In the genomic region with DNA sequence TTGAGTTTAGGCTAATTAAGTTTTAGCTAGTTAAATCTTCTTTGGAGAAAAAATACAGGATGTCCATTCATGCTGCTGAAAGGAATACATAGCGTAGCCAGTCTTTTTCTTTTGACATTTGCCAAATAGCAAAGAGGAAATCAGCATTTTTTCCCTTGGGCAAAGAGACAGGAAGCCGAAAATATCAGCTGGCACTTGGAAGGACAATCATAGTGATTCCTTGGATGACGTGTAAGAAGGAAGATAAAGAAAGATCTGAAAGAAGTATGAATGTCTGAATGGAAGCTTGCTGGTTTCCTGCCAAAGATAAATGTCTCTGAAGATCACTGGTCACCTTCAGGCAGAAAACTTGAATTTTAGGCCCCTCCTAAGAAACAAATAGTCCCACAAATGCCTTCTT, we compare ENCODE assay signal across 25 cellular contexts. TPM values are rescaled to one million over a fixed set of nuclear protein-coding genes. Genes with fewer than 3 reads are reported as not detected.
A peak's percentile ranks its signal among the peaks of the same experiment; 100 is the strongest.
DNase-seq lines count a peak whose midpoint lies in the region; ATAC-seq, FAIRE-seq and TF ChIP-seq lines count a peak whose summit lies in the region.
"Had no signal": no experiment of that assay in that cellular context is flagged by ENCODE, and none has a peak within 500 bp of the region (broad histone marks: within the 10 kb centered on the region; RNA-seq: fewer than 3 reads in every experiment).

No MANE protein-coding gene starts in this region.

- H3K9ac ChIP-seq in MM.1S (ENCODE audit: low read length), result no peak overlapping the region
- no peak overlapping the region for H3K9ac ChIP-seq in neuronal stem cell (ENCODE audit: low read depth, low read length, poor library complexity)
- H3K9ac ChIP-seq: BLaER1 had no signal

- no peaks in the 10 kb centered on the region for H3K79me2 ChIP-seq in MM.1S (ENCODE audit: low read length)

- no peak overlapping the region for H2AK5ac ChIP-seq in neuronal stem cell (ENCODE audit: low read depth, low read length)

- no peaks in the 10 kb centered on the region for H3K27me3 ChIP-seq in right lobe of liver
- no peaks in the 10 kb centered on the region for H3K27me3 ChIP-seq in MM.1S (replicated peaks; ENCODE audit: insufficient read depth, low read length)
- no peaks in the 10 kb centered on the region for H3K27me3 ChIP-seq in neuronal stem cell (ENCODE audit: control insufficient read depth in 3 of 3, insufficient read depth in 3 of 3, low read depth in 1 of 3, low read length in 3 of 3)
- H3K27me3 ChIP-seq: BE2C had no signal

- H4K20me1 ChIP-seq in MM.1S (ENCODE audit: insufficient read depth, low read length), result no peaks in the 10 kb centered on the region

- H4K91ac ChIP-seq in neuronal stem cell (ENCODE audit: low read depth, low read length, poor library complexity), result no peak overlapping the region

- no peak overlapping the region for H3K14ac ChIP-seq in neuronal stem cell (ENCODE audit: low read length)

- H3K9me2 ChIP-seq in MM.1S (replicated peaks; ENCODE audit: insufficient read depth, low read length), result no peaks in the 10 kb centered on the region

- no peak overlapping the region for H3K4ac ChIP-seq in neuronal stem cell (ENCODE audit: low read length)

- intact Hi-C loops in right lobe of liver (cut with DNase I), result no loop called here

- H3K79me1 ChIP-seq in neuronal stem cell (ENCODE audit: low read depth, low read length), result no peaks in the 10 kb centered on the region

- H3K4me1 ChIP-seq in right lobe of liver (no peaks in the 10 kb centered on the region), MM.1S (ENCODE audit: low read length) (no peaks in the 10 kb centered on the region), neuronal stem cell (ENCODE audit: control insufficient read depth in 2 of 2, insufficient read depth in 1 of 2, low read depth in 1 of 2, low read length in 2 of 2) (no peaks in the 10 kb centered on the region)
- H3K4me1 ChIP-seq: BE2C, BLaER1, Caco-2 had no signal

- H3K27ac ChIP-seq in right lobe of liver, result no peak overlapping the region
- no peak overlapping the region for H3K27ac ChIP-seq in MM.1S (ENCODE audit: low read length)
- H3K27ac ChIP-seq in neuronal stem cell (replicated peaks; ENCODE audit: low read length), result no peak overlapping the region
- H3K27ac ChIP-seq: BLaER1 had no signal

- no peak overlapping the region for H2BK120ac ChIP-seq in neuronal stem cell (ENCODE audit: low read depth, low read length)

- no peak overlapping the region for H2AFZ ChIP-seq in MM.1S (ENCODE audit: low read length)
- H2AFZ ChIP-seq in neuronal stem cell (ENCODE audit: low read length), result no peak overlapping the region

- DNase-seq in RPMI7951 (ENCODE audit: low read depth) (peak; percentile 4), right lobe of liver (no peak), MM.1S (no peak), neuronal stem cell (ENCODE audit: low spot score) (no peak)
- DNase-seq: 8988T; ACHN; BE2C; C1 segment of cervical spinal cord; Caco-2; Calu3; CD4-positive, alpha-beta memory T cell; CD4-positive, CD25-positive, alpha-beta regulatory T cell; CD8-positive, alpha-beta memory T cell; DMS79 treated with DMSO at 0.1 percent for 48 hours; GF-D8 had no signal

- H3K36me3 ChIP-seq in right lobe of liver, result no peaks in the 10 kb centered on the region
- no peaks in the 10 kb centered on the region for H3K36me3 ChIP-seq in MM.1S (replicated peaks; ENCODE audit: insufficient read depth, low read length)
- no peaks in the 10 kb centered on the region for H3K36me3 ChIP-seq in neuronal stem cell (replicated peaks in 1 of 2; ENCODE audit: control insufficient read depth in 2 of 2, insufficient read depth in 2 of 2, low read length in 2 of 2)
- H3K36me3 ChIP-seq: BE2C, BLaER1 had no signal

- FAIRE-seq in colon (lab: Jason Lieb, UNC), result peak; percentile 28
- FAIRE-seq: A204.1, D721Med, G401.6, GM12891, GM19239 had no signal

- no peak overlapping the region for H2BK5ac ChIP-seq in neuronal stem cell (ENCODE audit: low read length)

- H3K4me3 ChIP-seq in right lobe of liver (no peak overlapping the region), MM.1S (ENCODE audit: low read length) (no peak overlapping the region), neuronal stem cell (ENCODE audit: low read length in 2 of 2) (no peak overlapping the region)
- H3K4me3 ChIP-seq: BLaER1 had no signal

- 28% methylated on average over 3 of the region's 3 CpGs for WGBS in right lobe of liver (ENCODE audit: insufficient coverage, low coverage, low lambda C conversion rate, missing lambda C conversion rate)
- no CpG with 5 or more reads among the region's 3 CpGs for WGBS in neuronal stem cell (ENCODE audit: extremely low coverage in 2 of 2, insufficient read length in 2 of 2, insufficient replicate concordance in 1 of 2), 2 donors

- H4K8ac ChIP-seq in neuronal stem cell (ENCODE audit: low read depth, low read length), result no peak overlapping the region

- no peak for TF ChIP-seq CTCF in right lobe of liver (IDR thresholded peaks at IDR 0.05)
- TF ChIP-seq CTCF in MM.1S (IDR thresholded peaks at IDR 0.05; ENCODE audit: low read length), result no peak

- H2BK15ac ChIP-seq in neuronal stem cell (ENCODE audit: low read length), result no peak overlapping the region

- H3K4me2 ChIP-seq in MM.1S (ENCODE audit: low read depth, low read length), result no peak overlapping the region
- H3K4me2 ChIP-seq in neuronal stem cell (ENCODE audit: insufficient read depth, low read length, poor library complexity, severe bottlenecking), result no peak overlapping the region
- H3K4me2 ChIP-seq: BLaER1 had no signal

- H2BK12ac ChIP-seq in neuronal stem cell (ENCODE audit: low read length), result no peak overlapping the region

- ATAC-seq in right lobe of liver, result no peak

- no peak overlapping the region for H3K23ac ChIP-seq in neuronal stem cell (ENCODE audit: low read depth, low read length, poor library complexity)

- no peaks in the 10 kb centered on the region for H3K9me3 ChIP-seq in right lobe of liver
- no peaks in the 10 kb centered on the region for H3K9me3 ChIP-seq in MM.1S (replicated peaks; ENCODE audit: insufficient read depth, low read length)
- H3K9me3 ChIP-seq in neuronal stem cell (replicated peaks in 1 of 2; ENCODE audit: control insufficient read depth in 2 of 2, insufficient read depth in 1 of 2, low read depth in 1 of 2, low read length in 2 of 2), result no peaks in the 10 kb centered on the region
- H3K9me3 ChIP-seq: BE2C, BLaER1, Caco-2 had no signal

- H3K18ac ChIP-seq in neuronal stem cell (ENCODE audit: low read length), result no peak overlapping the region

- H3F3A ChIP-seq in MM.1S (ENCODE audit: insufficient read depth, low read length), result no peaks in the 10 kb centered on the region

- TF ChIP-seq POLR2A in right lobe of liver (IDR thresholded peaks at IDR 0.05), result no peak

RNA-seq across cellular contexts. Expression of a gene that starts 44.2 kb away (rescaled TPM):
- under 0.01 TPM in 2 replicates for total RNA-seq in RPMI7951 (2014; rRNA removed; shearing (Covaris generic))
- under 1 TPM in 5 of 6 experiments, not detected in 1; 0.04 to 0.23 (median 0.06) TPM for total RNA-seq in right lobe of liver
- 0.70 TPM for polyA plus RNA-seq in neuronal stem cell (2013, experiment 1 of 2)
- polyA plus RNA-seq in neuronal stem cell (2013, experiment 2 of 2), result 0.72 TPM
- total RNA-seq: A673; Caco-2; Calu3; CD4-positive, alpha-beta memory T cell; CD4-positive, CD25-positive, alpha-beta regulatory T cell; CD8-positive, alpha-beta memory T cell had no signal
- polyA plus RNA-seq: AG04450; CD14-positive monocyte; CD4-positive, alpha-beta memory T cell; CD4-positive, CD25-positive, alpha-beta regulatory T cell; CD8-positive, alpha-beta memory T cell had no signal
